In genomic region chr2:112722816-112723555, GRCh38 we compare ENCODE assay signal across 1 cellular context.
TF ChIP-seq lines count a peak whose summit lies in the region.

No MANE protein-coding gene starts in this region.

TF ChIP-seq in WTC11, 78 proteins besides CTCF, POLR2A, EP300 and RAD21 (continued from another document):
- TF ChIP-seq, protein P1, sequence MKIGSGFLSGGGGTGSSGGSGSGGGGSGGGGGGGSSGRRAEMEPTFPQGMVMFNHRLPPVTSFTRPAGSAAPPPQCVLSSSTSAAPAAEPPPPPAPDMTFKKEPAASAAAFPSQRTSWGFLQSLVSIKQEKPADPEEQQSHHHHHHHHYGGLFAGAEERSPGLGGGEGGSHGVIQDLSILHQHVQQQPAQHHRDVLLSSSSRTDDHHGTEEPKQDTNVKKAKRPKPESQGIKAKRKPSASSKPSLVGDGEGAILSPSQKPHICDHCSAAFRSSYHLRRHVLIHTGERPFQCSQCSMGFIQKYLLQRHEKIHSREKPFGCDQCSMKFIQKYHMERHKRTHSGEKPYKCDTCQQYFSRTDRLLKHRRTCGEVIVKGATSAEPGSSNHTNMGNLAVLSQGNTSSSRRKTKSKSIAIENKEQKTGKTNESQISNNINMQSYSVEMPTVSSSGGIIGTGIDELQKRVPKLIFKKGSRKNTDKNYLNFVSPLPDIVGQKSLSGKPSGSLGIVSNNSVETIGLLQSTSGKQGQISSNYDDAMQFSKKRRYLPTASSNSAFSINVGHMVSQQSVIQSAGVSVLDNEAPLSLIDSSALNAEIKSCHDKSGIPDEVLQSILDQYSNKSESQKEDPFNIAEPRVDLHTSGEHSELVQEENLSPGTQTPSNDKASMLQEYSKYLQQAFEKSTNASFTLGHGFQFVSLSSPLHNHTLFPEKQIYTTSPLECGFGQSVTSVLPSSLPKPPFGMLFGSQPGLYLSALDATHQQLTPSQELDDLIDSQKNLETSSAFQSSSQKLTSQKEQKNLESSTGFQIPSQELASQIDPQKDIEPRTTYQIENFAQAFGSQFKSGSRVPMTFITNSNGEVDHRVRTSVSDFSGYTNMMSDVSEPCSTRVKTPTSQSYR (CRISPR knock-in tag; IDR thresholded peaks at IDR 0.05), result no peak
- TF ChIP-seq ZNF138 (CRISPR knock-in tag; conservative IDR thresholded peaks at IDR 0.05) (no peak), IRF2 (CRISPR knock-in tag; IDR thresholded peaks at IDR 0.05; ENCODE audit: borderline replicate concordance, low read depth) (no peak), ATF6 (CRISPR knock-in tag; IDR thresholded peaks at IDR 0.05) (no peak), ZNF423 (CRISPR knock-in tag; IDR thresholded peaks at IDR 0.05) (no peak), HMGA2 (CRISPR knock-in tag; IDR thresholded peaks at IDR 0.05) (no peak), TEAD4 (CRISPR knock-in tag; IDR thresholded peaks at IDR 0.05) (no peak), E2F5 (CRISPR knock-in tag; IDR thresholded peaks at IDR 0.05) (no peak)
- TF ChIP-seq, protein P2, sequence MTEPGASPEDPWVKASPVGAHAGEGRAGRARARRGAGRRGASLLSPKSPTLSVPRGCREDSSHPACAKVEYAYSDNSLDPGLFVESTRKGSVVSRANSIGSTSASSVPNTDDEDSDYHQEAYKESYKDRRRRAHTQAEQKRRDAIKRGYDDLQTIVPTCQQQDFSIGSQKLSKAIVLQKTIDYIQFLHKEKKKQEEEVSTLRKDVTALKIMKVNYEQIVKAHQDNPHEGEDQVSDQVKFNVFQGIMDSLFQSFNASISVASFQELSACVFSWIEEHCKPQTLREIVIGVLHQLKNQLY (CRISPR knock-in tag; IDR thresholded peaks at IDR 0.05), result no peak
- TF ChIP-seq, protein P3, sequence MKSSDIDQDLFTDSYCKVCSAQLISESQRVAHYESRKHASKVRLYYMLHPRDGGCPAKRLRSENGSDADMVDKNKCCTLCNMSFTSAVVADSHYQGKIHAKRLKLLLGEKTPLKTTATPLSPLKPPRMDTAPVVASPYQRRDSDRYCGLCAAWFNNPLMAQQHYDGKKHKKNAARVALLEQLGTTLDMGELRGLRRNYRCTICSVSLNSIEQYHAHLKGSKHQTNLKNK (CRISPR knock-in tag; IDR thresholded peaks at IDR 0.05), result no peak
- TF ChIP-seq, protein P4, sequence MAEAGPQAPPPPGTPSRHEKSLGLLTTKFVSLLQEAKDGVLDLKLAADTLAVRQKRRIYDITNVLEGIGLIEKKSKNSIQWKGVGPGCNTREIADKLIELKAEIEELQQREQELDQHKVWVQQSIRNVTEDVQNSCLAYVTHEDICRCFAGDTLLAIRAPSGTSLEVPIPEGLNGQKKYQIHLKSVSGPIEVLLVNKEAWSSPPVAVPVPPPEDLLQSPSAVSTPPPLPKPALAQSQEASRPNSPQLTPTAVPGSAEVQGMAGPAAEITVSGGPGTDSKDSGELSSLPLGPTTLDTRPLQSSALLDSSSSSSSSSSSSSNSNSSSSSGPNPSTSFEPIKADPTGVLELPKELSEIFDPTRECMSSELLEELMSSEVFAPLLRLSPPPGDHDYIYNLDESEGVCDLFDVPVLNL (CRISPR knock-in tag; IDR thresholded peaks at IDR 0.05; ENCODE audit: borderline replicate concordance, low read depth), result no peak
